24 cellular contexts compared by ENCODE assay signal in genomic region chr5:38534122-38534408, GRCh38. TPM values are rescaled to one million over a fixed set of nuclear protein-coding genes. Genes with fewer than 3 reads are reported as not detected.
"Had no signal": no experiment of that assay in that cellular context is flagged by ENCODE, and none has a peak within 500 bp of the region (broad histone marks: within the 10 kb centered on the region; RNA-seq: fewer than 3 reads in every experiment).

No MANE protein-coding gene starts in this region.

- ATAC-seq: activated CD8-positive, alpha-beta T cell treated with anti-CD3 and anti-CD28 coated beads, Interleukin-2, amount 10 ng/mL, durations not matched to agents 7 days and 5 days; naive thymus-derived CD8-positive, alpha-beta T cell; pancreas; stimulated activated memory B cell treated with anti-CD40 and anti-IgM and Interleukin-4, amounts not matched to agents 10 μg/mL and 1 μg/mL and 100 μg/mL, for 72 hours had no signal

- H3K36me3 ChIP-seq: ascending aorta, colonic mucosa, left lung, neutrophil, pancreas, sigmoid colon, stomach, uterus had no signal

- H3K4me1 ChIP-seq: ascending aorta, colonic mucosa had no signal

- H3K9me3 ChIP-seq: ascending aorta, colonic mucosa, left lung, neutrophil, pancreas, sigmoid colon, stomach, uterus had no signal

- H3K4me3 ChIP-seq: ascending aorta, colonic mucosa, left lung, pancreas, sigmoid colon, smooth muscle cell, stomach, uterus had no signal

- H3K27ac Mint-ChIP-seq: activated CD4-positive, alpha-beta T cell treated with anti-CD3 and anti-CD28 coated beads, Interleukin-2, amount 10 ng/mL, durations not matched to agents 7 days and 5 days; activated CD8-positive, alpha-beta T cell treated with anti-CD3 and anti-CD28 coated beads, Interleukin-2, amount 10 ng/mL, durations not matched to agents 7 days and 5 days; activated naive CD4-positive, alpha-beta T cell treated with anti-CD3 and anti-CD28 coated beads, Interleukin-2, amount 50 U/mL, for 24 hours; activated T-helper 1 cell treated with anti-CD3 and anti-CD28 coated beads, Interleukin-12 subunit alpha, Interleukin-12 subunit beta, Interleukin-2, Interleukin-4 antibody, amounts not matched to agents 30 ng/mL and 10 ng/mL and 1 ng/mL, durations not matched to agents 14 hours and 24 hours and 36 hours; mesothelial cell of epicardium; naive thymus-derived CD8-positive, alpha-beta T cell; stimulated activated memory B cell treated with anti-CD40 and anti-IgM and Interleukin-4, amounts not matched to agents 10 μg/mL and 1 μg/mL and 100 μg/mL, for 72 hours had no signal

- H3K27me3 ChIP-seq: ascending aorta, colonic mucosa, left lung, neutrophil, pancreas, sigmoid colon, stomach, uterus had no signal

- H3K4me1 Mint-ChIP-seq: activated CD4-positive, alpha-beta T cell treated with anti-CD3 and anti-CD28 coated beads, Interleukin-2, amount 10 ng/mL, durations not matched to agents 7 days and 5 days; activated naive CD4-positive, alpha-beta T cell treated with anti-CD3 and anti-CD28 coated beads, Interleukin-2, amount 50 U/mL, for 24 hours; naive thymus-derived CD8-positive, alpha-beta T cell; stimulated activated memory B cell treated with anti-CD40 and anti-IgM and Interleukin-4, amounts not matched to agents 10 μg/mL and 1 μg/mL and 100 μg/mL, for 72 hours had no signal

- H3K27ac ChIP-seq: ascending aorta, colonic mucosa, neutrophil, pancreas, sigmoid colon, stomach, VCaP had no signal

- DNase-seq: activated CD4-positive, alpha-beta T cell treated with anti-CD3 and anti-CD28 coated beads, Interleukin-2, amount 10 ng/mL, durations not matched to agents 7 days and 5 days; activated CD4-positive, CD25-positive, alpha-beta regulatory T cell treated with anti-CD3 and anti-CD28 coated beads, Interleukin-2, amount 50 U/mL, for 72 hours; activated CD8-positive, alpha-beta T cell treated with anti-CD3 and anti-CD28 coated beads, Interleukin-2, amount 10 ng/mL, durations not matched to agents 7 days and 5 days; activated gamma-delta T cell treated with Interleukin-2 at 50 U/mL for 16 hours; colonic mucosa; erythroblast; foreskin fibroblast; kidney; left lung; naive thymus-derived CD8-positive, alpha-beta T cell; pancreas; sigmoid colon; stimulated activated CD4-positive, alpha-beta T cell treated with anti-CD3 and anti-CD28 coated beads, Interleukin-15, amount 100 ng/mL, for 24 hours; stomach; uterus had no signal

- H3K4me3 Mint-ChIP-seq: activated CD4-positive, alpha-beta T cell treated with anti-CD3 and anti-CD28 coated beads, Interleukin-2, amount 10 ng/mL, durations not matched to agents 7 days and 5 days; activated CD8-positive, alpha-beta T cell treated with anti-CD3 and anti-CD28 coated beads, Interleukin-2, amount 10 ng/mL, durations not matched to agents 7 days and 5 days; activated naive CD4-positive, alpha-beta T cell treated with anti-CD3 and anti-CD28 coated beads, Interleukin-2, amount 50 U/mL, for 24 hours; activated T-helper 1 cell treated with anti-CD3 and anti-CD28 coated beads, Interleukin-12 subunit alpha, Interleukin-12 subunit beta, Interleukin-2, Interleukin-4 antibody, amounts not matched to agents 30 ng/mL and 10 ng/mL and 1 ng/mL, durations not matched to agents 14 hours and 24 hours and 36 hours; mesothelial cell of epicardium; naive thymus-derived CD8-positive, alpha-beta T cell; stimulated activated memory B cell treated with anti-CD40 and anti-IgM and Interleukin-4, amounts not matched to agents 10 μg/mL and 1 μg/mL and 100 μg/mL, for 72 hours had no signal

- H3K9me3 Mint-ChIP-seq: activated CD4-positive, alpha-beta T cell treated with anti-CD3 and anti-CD28 coated beads, Interleukin-2, amount 10 ng/mL, durations not matched to agents 7 days and 5 days; activated naive CD4-positive, alpha-beta T cell treated with anti-CD3 and anti-CD28 coated beads, Interleukin-2, amount 50 U/mL, for 24 hours; activated T-helper 1 cell treated with anti-CD3 and anti-CD28 coated beads, Interleukin-12 subunit alpha, Interleukin-12 subunit beta, Interleukin-2, Interleukin-4 antibody, amounts not matched to agents 30 ng/mL and 10 ng/mL and 1 ng/mL, durations not matched to agents 14 hours and 24 hours and 36 hours; stimulated activated memory B cell treated with anti-CD40 and anti-IgM and Interleukin-4, amounts not matched to agents 10 μg/mL and 1 μg/mL and 100 μg/mL, for 72 hours had no signal

- H3K36me3 Mint-ChIP-seq: activated naive CD4-positive, alpha-beta T cell treated with anti-CD3 and anti-CD28 coated beads, Interleukin-2, amount 50 U/mL, for 24 hours; naive thymus-derived CD8-positive, alpha-beta T cell; stimulated activated memory B cell treated with anti-CD40 and anti-IgM and Interleukin-4, amounts not matched to agents 10 μg/mL and 1 μg/mL and 100 μg/mL, for 72 hours had no signal

RNA-seq across cellular contexts. Expression of gene LIFR, which starts 22.4 kb away (rescaled TPM):
- total RNA-seq: activated CD8-positive, alpha-beta T cell treated with anti-CD3 and anti-CD28 coated beads, Interleukin-2, amount 10 ng/mL, durations not matched to agents 7 days and 5 days; naive thymus-derived CD8-positive, alpha-beta T cell; T-helper 2 cell treated with Interferon-gamma antibody and Interleukin-4, amounts not matched to agents 100 ng/mL and 5 ng/mL, for 36 hours had no signal
- polyA plus RNA-seq: naive thymus-derived CD8-positive, alpha-beta T cell had no signal
